In genomic region chr5:153974813-153975163, GRCh38 we compare ENCODE assay signal across 1 cellular context.
TF ChIP-seq lines count a peak whose summit lies in the region.

No MANE protein-coding gene starts in this region.

TF ChIP-seq in GM12878, 131 proteins besides CTCF, POLR2A, EP300 and RAD21 (continued from another document):
- TF ChIP-seq, protein P1, sequence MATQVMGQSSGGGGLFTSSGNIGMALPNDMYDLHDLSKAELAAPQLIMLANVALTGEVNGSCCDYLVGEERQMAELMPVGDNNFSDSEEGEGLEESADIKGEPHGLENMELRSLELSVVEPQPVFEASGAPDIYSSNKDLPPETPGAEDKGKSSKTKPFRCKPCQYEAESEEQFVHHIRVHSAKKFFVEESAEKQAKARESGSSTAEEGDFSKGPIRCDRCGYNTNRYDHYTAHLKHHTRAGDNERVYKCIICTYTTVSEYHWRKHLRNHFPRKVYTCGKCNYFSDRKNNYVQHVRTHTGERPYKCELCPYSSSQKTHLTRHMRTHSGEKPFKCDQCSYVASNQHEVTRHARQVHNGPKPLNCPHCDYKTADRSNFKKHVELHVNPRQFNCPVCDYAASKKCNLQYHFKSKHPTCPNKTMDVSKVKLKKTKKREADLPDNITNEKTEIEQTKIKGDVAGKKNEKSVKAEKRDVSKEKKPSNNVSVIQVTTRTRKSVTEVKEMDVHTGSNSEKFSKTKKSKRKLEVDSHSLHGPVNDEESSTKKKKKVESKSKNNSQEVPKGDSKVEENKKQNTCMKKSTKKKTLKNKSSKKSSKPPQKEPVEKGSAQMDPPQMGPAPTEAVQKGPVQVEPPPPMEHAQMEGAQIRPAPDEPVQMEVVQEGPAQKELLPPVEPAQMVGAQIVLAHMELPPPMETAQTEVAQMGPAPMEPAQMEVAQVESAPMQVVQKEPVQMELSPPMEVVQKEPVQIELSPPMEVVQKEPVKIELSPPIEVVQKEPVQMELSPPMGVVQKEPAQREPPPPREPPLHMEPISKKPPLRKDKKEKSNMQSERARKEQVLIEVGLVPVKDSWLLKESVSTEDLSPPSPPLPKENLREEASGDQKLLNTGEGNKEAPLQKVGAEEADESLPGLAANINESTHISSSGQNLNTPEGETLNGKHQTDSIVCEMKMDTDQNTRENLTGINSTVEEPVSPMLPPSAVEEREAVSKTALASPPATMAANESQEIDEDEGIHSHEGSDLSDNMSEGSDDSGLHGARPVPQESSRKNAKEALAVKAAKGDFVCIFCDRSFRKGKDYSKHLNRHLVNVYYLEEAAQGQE (IDR thresholded peaks at IDR 0.05; ENCODE audit: low read depth, low read length), result no peak
